ENCODE assay signal across 8 cellular contexts in the genomic region with DNA sequence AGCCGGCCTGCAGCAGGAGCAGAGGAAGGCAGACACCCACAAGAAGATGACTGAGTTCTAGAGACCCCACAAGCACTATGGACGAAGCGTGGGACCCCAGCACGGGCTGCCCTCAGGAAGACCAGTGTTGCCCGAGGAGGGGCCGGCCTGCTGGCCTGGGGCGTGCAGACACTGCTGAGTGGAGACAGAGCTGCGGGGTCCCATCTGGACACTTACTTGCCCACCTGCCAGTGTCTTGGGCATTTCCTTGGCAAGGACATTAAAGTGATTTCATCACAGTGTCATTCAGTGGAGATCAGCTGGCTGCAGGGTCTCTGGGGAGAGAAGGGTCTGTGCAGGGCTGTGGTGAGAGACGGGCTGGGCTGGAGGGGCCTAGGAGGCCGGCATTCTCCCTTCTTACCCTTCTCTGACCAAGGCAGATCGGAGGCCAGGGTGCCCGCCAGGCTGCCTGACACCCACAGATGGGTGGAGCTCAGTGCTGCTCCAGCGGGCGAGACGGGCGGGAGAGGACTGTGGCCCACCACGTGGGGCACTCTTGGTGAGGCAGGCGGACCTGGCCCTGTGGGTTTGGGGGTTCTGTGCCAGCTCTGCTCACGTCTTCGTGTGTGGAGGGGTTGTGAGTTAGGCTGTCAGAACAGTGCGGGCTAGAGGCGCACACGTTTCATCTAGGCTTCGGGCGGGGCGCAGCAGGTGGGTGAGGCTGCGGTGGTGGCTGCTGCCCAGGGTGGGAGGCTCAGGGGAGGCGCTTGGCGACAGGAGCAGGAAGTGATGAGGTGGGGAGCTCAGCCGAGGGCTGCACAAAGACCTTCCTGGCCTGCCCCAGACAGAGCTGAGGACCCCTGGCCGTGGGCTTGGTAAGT. TPM values are rescaled to one million over a fixed set of nuclear protein-coding genes. Genes with fewer than 3 reads are reported as not detected.
DNase-seq lines count a peak whose midpoint lies in the region; ATAC-seq, FAIRE-seq and TF ChIP-seq lines count a peak whose summit lies in the region.

A gene with protein sequence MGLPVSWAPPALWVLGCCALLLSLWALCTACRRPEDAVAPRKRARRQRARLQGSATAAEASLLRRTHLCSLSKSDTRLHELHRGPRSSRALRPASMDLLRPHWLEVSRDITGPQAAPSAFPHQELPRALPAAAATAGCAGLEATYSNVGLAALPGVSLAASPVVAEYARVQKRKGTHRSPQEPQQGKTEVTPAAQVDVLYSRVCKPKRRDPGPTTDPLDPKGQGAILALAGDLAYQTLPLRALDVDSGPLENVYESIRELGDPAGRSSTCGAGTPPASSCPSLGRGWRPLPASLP (plus strand): TSS at position 806 of the 860 bp plus-strand sequence. CDS start 886 bp downstream, outside the sequence.

- H2AFZ ChIP-seq in GM12878 (ENCODE audit: control insufficient read depth, low read depth, low read length) (peak within 1 kb of the TSS; percentile 34; the same call in 1 of the 2 replicates), neural progenitor cell (replicated peaks) (no peak within 1 kb of the TSS)

- H3K4me1 Mint-ChIP-seq in neural progenitor cell = no peaks in the 10 kb centered on the region

- in situ Hi-C loops in GM12878 (cut with MboI) = no loop called here

- no peaks in the 10 kb centered on the region for H4K20me1 ChIP-seq in GM12878 (ENCODE audit: control insufficient read depth, insufficient read depth)
- peaks cover 43% of the 10 kb centered on the region for H4K20me1 ChIP-seq in neural progenitor cell (ENCODE audit: low read depth)

- SMC1A ChIA-PET in GM12878 (lab: Charles Lee; ENCODE audit: uncharacterized antibody, unreplicated experiment) = interaction anchor here (0.8 to 1.7 kb wide), 7 partner anchors 8 to 93 kb away, joined by 3 to 14 read pairs (median 3); a partner anchor contains a TSS

- TF ChIP-seq RAD21 in GM12878 (IDR thresholded peaks at IDR 0.05; ENCODE audit: insufficient read depth, low read depth, low read length) = no peak

- ATAC-seq in GM12878 (peak; percentile 62), GM18907 (IDR thresholded peaks at IDR 0.05; ENCODE audit: unreplicated experiment) (no peak), HG02642 (IDR thresholded peaks at IDR 0.05; ENCODE audit: poor library complexity, unreplicated experiment) (no peak)

- H3K9ac ChIP-seq in GM12878 (ENCODE audit: control insufficient read depth, insufficient read depth, low read length) = peak within 1 kb of the TSS; percentile 81
- H3K9ac ChIP-seq in neural progenitor cell = no peak within 1 kb of the TSS

- no peaks in the 10 kb centered on the region for H3K36me3 Mint-ChIP-seq in neural progenitor cell

- H3K36me3 ChIP-seq in GM12878 (ENCODE audit: control insufficient read depth in 2 of 2, insufficient read depth in 2 of 2, low read length in 1 of 2) = peaks cover 8 to 24% of the 10 kb centered on the region in 2 experiments; a peak in 3 of 4 replicates
- no peaks in the 10 kb centered on the region for H3K36me3 ChIP-seq in neural progenitor cell

- H3K79me2 ChIP-seq in GM12878 (ENCODE audit: control insufficient read depth, insufficient read depth, low read length) (peaks cover 32% of the 10 kb centered on the region), neural progenitor cell (ENCODE audit: low read depth) (peaks cover under 1% of the 10 kb centered on the region)

- 38% methylated on average over 31 of the region's 31 CpGs for WGBS in GM12878 (ENCODE audit: insufficient coverage, insufficient replicate concordance, low lambda C conversion rate, missing lambda C conversion rate)

- peak within 1 kb of the TSS; percentile 43 for H3K4me3 Mint-ChIP-seq in neural progenitor cell

- POLR2A ChIA-PET in GM12878 (lab: Charles Lee) = interaction anchor here (0.6 to 2.1 kb wide), 6 partner anchors 8 to 129 kb away, joined by 3 to 6 read pairs (median 4); a partner anchor contains a TSS

- FAIRE-seq in GM12891 (lab: Jason Lieb, UNC) (peak; percentile 97), GM12878 (lab: Jason Lieb, UNC) (peak; percentile 92)

- no peak for TF ChIP-seq CTCF in GM12878 (IDR thresholded peaks at IDR 0.05 in 2 of 3, conservative IDR thresholded peaks at IDR 0.05 in 1 of 3; ENCODE audit: control insufficient read depth in 2 of 3, extremely low read depth in 1 of 3, insufficient read depth in 1 of 3, low read depth in 3 of 3, low read length in 3 of 3)
- TF ChIP-seq CTCF in neural progenitor cell (IDR thresholded peaks at IDR 0.05) = no peak

- CTCF ChIA-PET in GM12878 (lab: Yijun Ruan, JAX) = interaction anchor here (0.6 to 2.9 kb wide), 8 partner anchors 13 to 198 kb away, joined by 3 to 28 read pairs (median 4); a partner anchor contains a TSS

- peak within 1 kb of the TSS; percentile 94 for H3K27ac ChIP-seq in GM12878 (ENCODE audit: control insufficient read depth, insufficient read depth)
- H3K27ac ChIP-seq in neural progenitor cell = no peak within 1 kb of the TSS

- H3K9me3 ChIP-seq in GM12878 (replicated peaks; ENCODE audit: control insufficient read depth, insufficient read depth, low read length) (no peaks in the 10 kb centered on the region), neural progenitor cell (ENCODE audit: low read depth) (no peaks in the 10 kb centered on the region)

- H3K9me3 Mint-ChIP-seq in neural progenitor cell = no peaks in the 10 kb centered on the region

- H3K4me3 ChIP-seq in GM12878 = peak within 1 kb of the TSS; percentile 84
- H3K4me3 ChIP-seq in neural progenitor cell = peak within 1 kb of the TSS; percentile 55

- DNase-seq in GM12891 (ENCODE audit: insufficient read length, low spot score) (peak; percentile 80), GM12878 (ENCODE audit: low read depth, low spot score) (no peak), neural progenitor cell (ENCODE audit: low spot score) (no peak), NCI-H2171 treated with DMSO at 0.1 percent for 48 hours (lab: John Stamatoyannopoulos, UW) (no peak), globus pallidus (ENCODE audit: low spot score) (no peak)

- TF ChIP-seq EP300 in GM12878 (IDR thresholded peaks at IDR 0.05; ENCODE audit: borderline replicate concordance in 1 of 2, control insufficient read depth in 1 of 2, low read depth in 2 of 2, low read length in 2 of 2) = no peak

- H3K4me1 ChIP-seq in GM12878 (ENCODE audit: control insufficient read depth, insufficient read depth, low read length) = peaks cover 41% of the 10 kb centered on the region
- peaks cover 26% of the 10 kb centered on the region for H3K4me1 ChIP-seq in neural progenitor cell

- peaks cover 42% of the 10 kb centered on the region for H3F3A ChIP-seq in neural progenitor cell (ENCODE audit: low read depth)

- H3K27me3 Mint-ChIP-seq in neural progenitor cell (ENCODE audit: insufficient read depth, low read depth) = peaks cover 2% of the 10 kb centered on the region

- RAD21 ChIA-PET in GM12878 (lab: Charles Lee; ENCODE audit: unreplicated experiment) = interaction anchor here (0.9 to 4.2 kb wide), 8 partner anchors 8 to 199 kb away, joined by 3 to 32 read pairs (median 5); a partner anchor contains a TSS

- peak within 1 kb of the TSS; percentile 93 for H3K4me2 ChIP-seq in GM12878 (ENCODE audit: control insufficient read depth, insufficient read depth)
- peak within 1 kb of the TSS; percentile 77 for H3K4me2 ChIP-seq in neural progenitor cell

- intact Hi-C loops in T-helper 1 cell treated with Interleukin-12 subunit alpha and Interleukin-12 subunit beta and Interleukin-4 antibody, amounts not matched to agents 30 ng/mL and 1 ng/mL, for 36 hours (cut with micrococcal nuclease) = loop anchor here (2.0 kb wide), 1 partner anchor 129 kb away; a partner anchor contains a TSS
- intact Hi-C loops in GM12878 (cut with micrococcal nuclease; ENCODE audit: unreplicated experiment) = loop anchor here (2.0 kb wide), 2 partner anchors 29 to 129 kb away; a partner anchor contains a TSS

- no TSS peak for BruUV-seq in GM12878 (replicated peaks; lab: Mats Ljungman, UMichigan)

- TF ChIP-seq POLR2A in GM12891 (IDR thresholded peaks at IDR 0.05; ENCODE audit: low read depth, low read length) (peak; percentile 30; the same call in 1 of the 2 replicates), GM12878 (IDR thresholded peaks at IDR 0.05; ENCODE audit: low read depth, low read length) (peak; percentile 72)

- H3K27ac Mint-ChIP-seq in neural progenitor cell = no peak within 1 kb of the TSS

- H3K27me3 ChIP-seq in GM12878 (replicated peaks in 1 of 2; ENCODE audit: control insufficient read depth in 2 of 2, insufficient read depth in 2 of 2, low read length in 1 of 2) (no peaks in the 10 kb centered on the region), neural progenitor cell (peaks cover 24% of the 10 kb centered on the region)

TF ChIP-seq in GM12891, 5 proteins besides CTCF, POLR2A, EP300 and RAD21 (continues in another document):
- TF ChIP-seq POLR2AphosphoS5 (IDR thresholded peaks at IDR 0.05; ENCODE audit: low read depth, low read length) (no peak), SPI1 (IDR thresholded peaks at IDR 0.05; ENCODE audit: low read depth, low read length) (no peak), POU2F2 (IDR thresholded peaks at IDR 0.05; ENCODE audit: low read depth, low read length) (no peak)

TF ChIP-seq in GM12878, 131 proteins besides CTCF, POLR2A, EP300 and RAD21 (continues in another document):
- TF ChIP-seq CHD2 (IDR thresholded peaks at IDR 0.05; ENCODE audit: borderline replicate concordance, low read depth, low read length) = no peak

RNA-seq across cellular contexts. Expression of the gene that starts here (rescaled TPM):
- 12.0 TPM for polyA plus RNA-seq in GM12891 (2012; ENCODE audit: low read depth, missing spikeins)
- 73.8 and 77.7 TPM in 2 replicates for total RNA-seq in T-helper 1 cell treated with Interleukin-12 subunit alpha and Interleukin-12 subunit beta and Interleukin-4 antibody, amounts not matched to agents 30 ng/mL and 1 ng/mL, for 36 hours
- total RNA-seq in GM12878 (2013; cell fraction: nucleolus; rRNA removed) = 15.2 and 16.4 TPM in 2 replicates
- total RNA-seq in GM12878 (2014; rRNA removed) (72.3 and 109 TPM in 2 replicates), GM12878 (2014; rRNA removed; fragmentation: Illumina TruSeq; extraction: Trizol) (3.3 and 3.9 TPM in 2 replicates), GM12878 (2021) (78.1 and 92.7 TPM in 2 replicates), neural progenitor cell (ENCODE audit: low replicate concordance) (0.47 and 10.9 TPM in 2 replicates)
- polyA plus RNA-seq in GM12878 (2011; ENCODE audit: low read depth) = 12.0 TPM
- polyA plus RNA-seq in GM12878 (2011; rRNA removed) (3.1 and 7.2 TPM in 2 replicates), GM12878 (2014; fragmentation: Illumina TruSeq; extraction: Trizol) (0.32 and 1.1 TPM in 2 replicates), GM12878 (2014; fragmentation: Nextera tagmentation; extraction: Ambion mirVana) (1 to 10 TPM in 1 of 2 experiments, under 1 TPM in 1; 0.35 to 1.7 TPM), GM12878 (2014; rRNA removed) (102 and 128 TPM in 2 replicates), GM12878 (2016; fragmentation: Nextera tagmentation; extraction: Ambion mirVana) (100 to 1,000 TPM; 119 to 154 TPM)
- 25.0 and 57.5 TPM in 2 replicates for polyA plus RNA-seq in GM12878 (2011; cell fraction: cytosol; rRNA removed)
- polyA plus RNA-seq in GM12878 (2011; cell fraction: nucleus; rRNA removed) = 82.2 and 136 TPM in 2 replicates
- 44.2 and 49.4 TPM in 2 replicates for polyA plus RNA-seq in GM12878 (2012)
- 1.2 and 5.4 TPM in 2 replicates for polyA minus RNA-seq in GM12878 (2011; rRNA and poly(A)+ RNA removed)
- polyA minus RNA-seq in GM12878 (2011; cell fraction: cytosol; rRNA and poly(A)+ RNA removed) = 15.1 and 15.2 TPM in 2 replicates
- 15.1 and 31.5 TPM in 2 replicates for polyA minus RNA-seq in GM12878 (2011; cell fraction: nucleus; rRNA and poly(A)+ RNA removed)
